In genomic region chr7:47331179-47331565, GRCh38 we compare ENCODE assay signal across 12 cellular contexts.
"Had no signal": no experiment of that assay in that cellular context is flagged by ENCODE, and none has a peak within 500 bp of the region (broad histone marks: within the 10 kb centered on the region; RNA-seq: fewer than 3 reads in every experiment).

No MANE protein-coding gene starts in this region.

- H3K4me3 Mint-ChIP-seq: activated naive CD4-positive, alpha-beta T cell treated with anti-CD3 and anti-CD28 coated beads, Interleukin-2, amount 50 U/mL, for 24 hours; activated T-cell treated with anti-CD3 and anti-CD28 coated beads, Interleukin-2, amount 50 U/mL, for 24 hours; naive thymus-derived CD4-positive, alpha-beta T cell; stimulated activated naive CD8-positive, alpha-beta T cell treated with anti-CD3 and anti-CD28 coated beads, Interleukin-15, amount 100 ng/mL, for 72 hours had no signal

- DNase-seq: activated CD4-positive, alpha-beta T cell treated with anti-CD3 and anti-CD28 coated beads, Interleukin-2, amount 50 U/mL, for 4 hours; activated T-cell treated with anti-CD3 and anti-CD28 coated beads, Interleukin-2, amount 50 U/mL, for 24 hours; hypothalamus; mammary epithelial cell; mucosa of descending colon; naive thymus-derived CD4-positive, alpha-beta T cell; nucleus accumbens; right lobe of liver; stimulated activated naive CD8-positive, alpha-beta T cell treated with anti-CD3 and anti-CD28 coated beads, Interleukin-15, amount 100 ng/mL, for 72 hours had no signal

- ATAC-seq: activated CD4-positive, CD25-positive, alpha-beta regulatory T cell treated with anti-CD3 and anti-CD28 coated beads, Interleukin-2, amount 50 U/mL, for 24 hours; esophagus mucosa; mucosa of descending colon; naive thymus-derived CD4-positive, alpha-beta T cell; right lobe of liver; stimulated activated naive CD8-positive, alpha-beta T cell treated with anti-CD3 and anti-CD28 coated beads, Interleukin-15, amount 100 ng/mL, for 72 hours had no signal

- H3K4me1 Mint-ChIP-seq: activated naive CD4-positive, alpha-beta T cell treated with anti-CD3 and anti-CD28 coated beads, Interleukin-2, amount 50 U/mL, for 24 hours; naive thymus-derived CD4-positive, alpha-beta T cell; stimulated activated naive CD8-positive, alpha-beta T cell treated with anti-CD3 and anti-CD28 coated beads, Interleukin-15, amount 100 ng/mL, for 72 hours had no signal

- H3K27ac Mint-ChIP-seq: activated naive CD4-positive, alpha-beta T cell treated with anti-CD3 and anti-CD28 coated beads, Interleukin-2, amount 50 U/mL, for 24 hours; activated T-cell treated with anti-CD3 and anti-CD28 coated beads, Interleukin-2, amount 50 U/mL, for 24 hours; naive thymus-derived CD4-positive, alpha-beta T cell had no signal

- H3K27me3 Mint-ChIP-seq: activated naive CD4-positive, alpha-beta T cell treated with anti-CD3 and anti-CD28 coated beads, Interleukin-2, amount 50 U/mL, for 24 hours; activated T-cell treated with anti-CD3 and anti-CD28 coated beads, Interleukin-2, amount 50 U/mL, for 24 hours had no signal

- H3K36me3 Mint-ChIP-seq: activated naive CD4-positive, alpha-beta T cell treated with anti-CD3 and anti-CD28 coated beads, Interleukin-2, amount 50 U/mL, for 24 hours; naive thymus-derived CD4-positive, alpha-beta T cell had no signal

- H3K9me3 Mint-ChIP-seq: activated naive CD4-positive, alpha-beta T cell treated with anti-CD3 and anti-CD28 coated beads, Interleukin-2, amount 50 U/mL, for 24 hours; activated T-cell treated with anti-CD3 and anti-CD28 coated beads, Interleukin-2, amount 50 U/mL, for 24 hours; naive thymus-derived CD4-positive, alpha-beta T cell; stimulated activated naive CD8-positive, alpha-beta T cell treated with anti-CD3 and anti-CD28 coated beads, Interleukin-15, amount 100 ng/mL, for 72 hours had no signal
